ENCODE assay signal across 26 cellular contexts in genomic region chr19:18844806-18845329, GRCh38. TPM values are rescaled to one million over a fixed set of nuclear protein-coding genes. Genes with fewer than 3 reads are reported as not detected.
A peak's percentile ranks its signal among the peaks of the same experiment; 100 is the strongest.
DNase-seq lines count a peak whose midpoint lies in the region; ATAC-seq and TF ChIP-seq lines count a peak whose summit lies in the region.
"Had no signal": no experiment of that assay in that cellular context is flagged by ENCODE, and none has a peak within 500 bp of the region (broad histone marks: within the 10 kb centered on the region; RNA-seq: fewer than 3 reads in every experiment).

No MANE protein-coding gene starts in this region.

- no peak for ATAC-seq in left cardiac atrium
- ATAC-seq in heart right ventricle = no peak
- ATAC-seq in central memory CD8-positive, alpha-beta T cell (replicated peaks; ENCODE audit: extremely low read depth, poor library complexity, severe bottlenecking) = no peak
- no peak for ATAC-seq in stimulated activated effector memory CD8-positive, alpha-beta T cell treated with anti-CD3 and anti-CD28 coated beads, Interleukin-12 subunit alpha, Interleukin-12 subunit beta, amount 100 ng/mL, for 72 hours
- no peak for ATAC-seq in HG03097 (IDR thresholded peaks at IDR 0.05; ENCODE audit: low FRiP score, unreplicated experiment)
- ATAC-seq: activated T-cell treated with anti-CD3 and anti-CD28 coated beads, Interleukin-2, amount 50 U/mL, for 4 hours; HCT116 had no signal

- peaks cover 88% of the 10 kb centered on the region for H3K4me1 Mint-ChIP-seq in central memory CD8-positive, alpha-beta T cell
- H3K4me1 Mint-ChIP-seq in stimulated activated effector memory CD8-positive, alpha-beta T cell treated with anti-CD3 and anti-CD28 coated beads, Interleukin-12 subunit alpha, Interleukin-12 subunit beta, amount 100 ng/mL, for 72 hours = peaks cover 93% of the 10 kb centered on the region

- H3K36me3 ChIP-seq in heart right ventricle = peaks cover 0 to 10% (median 0%) of the 10 kb centered on the region in 9 donors
- H3K36me3 ChIP-seq: prostate gland had no signal

- DNase-seq in left cardiac atrium (peak; percentile 18), heart right ventricle (no peak), RWPE1 (ENCODE audit: low spot score) (no peak), NCI-H446 (lab: John Stamatoyannopoulos, UW) (no peak)
- no peak for DNase-seq in central memory CD8-positive, alpha-beta T cell (ENCODE audit: low spot score in 2 of 2)
- no peak for DNase-seq in stimulated activated effector memory CD8-positive, alpha-beta T cell treated with anti-CD3 and anti-CD28 coated beads, Interleukin-12 subunit alpha, Interleukin-12 subunit beta, amount 100 ng/mL, for 72 hours (ENCODE audit: low spot score in 2 of 2)
- DNase-seq: activated CD4-positive, alpha-beta T cell treated with anti-CD3 and anti-CD28 coated beads, Interleukin-2, amount 10 ng/mL, durations not matched to agents 7 days and 5 days; activated T-cell treated with anti-CD3 and anti-CD28 coated beads, Interleukin-2, amount 50 U/mL, for 4 hours; caudate nucleus; cortex of kidney; effector memory CD4-positive, alpha-beta T cell; erythroblast; NCI-H1436 treated with DMSO at 0.1 percent for 48 hours; NCI-H226; SHP77; sigmoid colon; stimulated activated CD4-positive, alpha-beta T cell treated with anti-CD3 and anti-CD28 coated beads, Interleukin-12 subunit alpha, Interleukin-12 subunit beta, amount 100 ng/mL, for 4 hours; stimulated activated CD4-positive, alpha-beta T cell treated with anti-CD3 and anti-CD28 coated beads, Interleukin-4, amount 100 ng/mL, for 1 hour; substantia nigra; T-helper 9 cell had no signal

- H3K27me3 Mint-ChIP-seq in central memory CD8-positive, alpha-beta T cell = no peaks in the 10 kb centered on the region
- H3K27me3 Mint-ChIP-seq: activated CD4-positive, alpha-beta T cell treated with anti-CD3 and anti-CD28 coated beads, Interleukin-2, amount 10 ng/mL, durations not matched to agents 7 days and 5 days; type B pancreatic cell had no signal

- H3K9me3 Mint-ChIP-seq in central memory CD8-positive, alpha-beta T cell = no peaks in the 10 kb centered on the region
- no peaks in the 10 kb centered on the region for H3K9me3 Mint-ChIP-seq in stimulated activated effector memory CD8-positive, alpha-beta T cell treated with anti-CD3 and anti-CD28 coated beads, Interleukin-12 subunit alpha, Interleukin-12 subunit beta, amount 100 ng/mL, for 72 hours
- H3K9me3 Mint-ChIP-seq: activated CD4-positive, alpha-beta T cell treated with anti-CD3 and anti-CD28 coated beads, Interleukin-2, amount 10 ng/mL, durations not matched to agents 7 days and 5 days; activated T-cell treated with anti-CD3 and anti-CD28 coated beads, Interleukin-2, amount 50 U/mL, for 4 hours; type B pancreatic cell had no signal

- intact Hi-C loops in left cardiac atrium (cut with DNase I) = loop anchor here (5.0 to 10.0 kb wide), 3 partner anchors 248 to 390 kb away; no protein-coding TSS in a partner anchor
- intact Hi-C loops in heart right ventricle (cut with DNase I) = loop anchor here in 9 of 10 donors (5.0 to 10.0 kb wide), 8 partner anchors 163 to 393 kb away; partner anchors contain the start of genes CRLF1 (in 1 of the 9) and CRTC1 (in 1 of the 9)

- POLR2A ChIA-PET in RWPE1 (lab: Yijun Ruan, JAX; ENCODE audit: low non-redundant PET) = no interaction called here

- H3K27me3 ChIP-seq in heart right ventricle = no peaks in the 10 kb centered on the region
- H3K27me3 ChIP-seq: sigmoid colon had no signal

- H3K4me1 ChIP-seq in heart right ventricle = peaks cover 32 to 99% (median 83%) of the 10 kb centered on the region in 9 donors

- TF ChIP-seq CTCF in heart right ventricle (IDR thresholded peaks at IDR 0.05) (no peak), RWPE1 (conservative IDR thresholded peaks at IDR 0.05; ENCODE audit: low read depth) (no peak)

- H3K36me3 Mint-ChIP-seq in central memory CD8-positive, alpha-beta T cell (ENCODE audit: insufficient read depth) = peaks cover 34% of the 10 kb centered on the region
- peaks cover 65% of the 10 kb centered on the region for H3K36me3 Mint-ChIP-seq in stimulated activated effector memory CD8-positive, alpha-beta T cell treated with anti-CD3 and anti-CD28 coated beads, Interleukin-12 subunit alpha, Interleukin-12 subunit beta, amount 100 ng/mL, for 72 hours

- no peaks in the 10 kb centered on the region for H3K9me3 ChIP-seq in heart right ventricle
- H3K9me3 ChIP-seq: prostate gland, sigmoid colon had no signal

- H3K27ac ChIP-seq in heart right ventricle (no peak overlapping the region), RWPE1 (peak overlapping the region; percentile 57)
- H3K27ac ChIP-seq: prostate gland, sigmoid colon had no signal

- 93 to 95% methylated on average over 8 of the region's 8 CpGs for WGBS in heart right ventricle, 2 donors

- no peak overlapping the region for H3K4me3 ChIP-seq in heart right ventricle
- H3K4me3 ChIP-seq: prostate gland, sigmoid colon had no signal

- peak overlapping the region; percentile 77 for H3K4me3 Mint-ChIP-seq in central memory CD8-positive, alpha-beta T cell
- peak overlapping the region; percentile 69 for H3K4me3 Mint-ChIP-seq in stimulated activated effector memory CD8-positive, alpha-beta T cell treated with anti-CD3 and anti-CD28 coated beads, Interleukin-12 subunit alpha, Interleukin-12 subunit beta, amount 100 ng/mL, for 72 hours
- H3K4me3 Mint-ChIP-seq: activated CD4-positive, alpha-beta T cell treated with anti-CD3 and anti-CD28 coated beads, Interleukin-2, amount 10 ng/mL, durations not matched to agents 7 days and 5 days; type B pancreatic cell had no signal

- CTCF ChIA-PET in RWPE1 (lab: Yijun Ruan, JAX) = interaction anchor here (1.0 kb wide), 1 partner anchor 12 kb away, joined by 3 read pairs; no protein-coding TSS in a partner anchor

- H3K27ac Mint-ChIP-seq in central memory CD8-positive, alpha-beta T cell (ENCODE audit: low read depth) = peak overlapping the region; percentile 88
- peak overlapping the region; percentile 82 for H3K27ac Mint-ChIP-seq in stimulated activated effector memory CD8-positive, alpha-beta T cell treated with anti-CD3 and anti-CD28 coated beads, Interleukin-12 subunit alpha, Interleukin-12 subunit beta, amount 100 ng/mL, for 72 hours
- H3K27ac Mint-ChIP-seq: type B pancreatic cell had no signal

RNA-seq across cellular contexts. Expression of gene UPF1, which starts 13.1 kb away (rescaled TPM):
- total RNA-seq in left cardiac atrium (10 to 100 TPM; 33.9 to 41.1 TPM), heart right ventricle (10 to 100 TPM; 32.3 to 44.3 (median 37.5) TPM)
- 10 to 100 TPM; 25.2 to 36.7 TPM for polyA plus RNA-seq in heart right ventricle

RNA-seq across cellular contexts. Expression of gene CERS1, which starts 51.1 kb away (rescaled TPM):
- total RNA-seq in left cardiac atrium (1 to 10 TPM in 1 of 2 donors, under 1 TPM in 1; 0.80 to 2.1 TPM), heart right ventricle (1 to 10 TPM in 6 of 10 donors, under 1 TPM in 4; 0.42 to 3.3 (median 1.3) TPM)
- under 1 TPM; 0.37 to 0.49 TPM for polyA plus RNA-seq in heart right ventricle
- total RNA-seq: activated CD4-positive, alpha-beta T cell treated with anti-CD3 and anti-CD28 coated beads, Interleukin-2, amount 10 ng/mL, durations not matched to agents 7 days and 5 days had no signal

RNA-seq across cellular contexts. Expression of gene COMP, which starts 53.8 kb away (rescaled TPM):
- total RNA-seq in left cardiac atrium = 1 to 10 TPM; 6.5 to 9.8 TPM
- 1 to 10 TPM in 3 of 10 donors, under 1 TPM in 5, not detected in 2; 0.13 to 5.9 (median 0.43) TPM for total RNA-seq in heart right ventricle
- 1 to 10 TPM in 1 of 2 donors, under 1 TPM in 1; 0.29 to 2.4 TPM for polyA plus RNA-seq in heart right ventricle
- total RNA-seq: activated CD4-positive, alpha-beta T cell treated with anti-CD3 and anti-CD28 coated beads, Interleukin-2, amount 10 ng/mL, durations not matched to agents 7 days and 5 days; activated CD8-positive, alpha-beta memory T cell treated with anti-CD3 and anti-CD28 coated beads for 36 hours; activated T-cell treated with anti-CD3 and anti-CD28 coated beads, Interleukin-2, amount 50 U/mL, for 4 hours; LHCN-M2 had no signal
